Comparison of ENCODE assay signal across 11 cellular contexts in genomic region chr5:6603643-6604042, GRCh38.
"Had no signal": no experiment of that assay in that cellular context is flagged by ENCODE, and none has a peak within 500 bp of the region (broad histone marks: within the 10 kb centered on the region; RNA-seq: fewer than 3 reads in every experiment).

No MANE protein-coding gene starts in this region.

- H3K27ac ChIP-seq: epithelial cell of prostate, tibial artery had no signal

- H3K27me3 ChIP-seq: dorsolateral prefrontal cortex, tibial artery had no signal

- H3K9me3 ChIP-seq: tibial artery had no signal

- H3K4me3 ChIP-seq: dorsolateral prefrontal cortex, lung, tibial artery had no signal

- DNase-seq: activated CD4-positive, alpha-beta T cell treated with anti-CD3 and anti-CD28 coated beads, Interleukin-2, amount 50 U/mL, for 48 hours; foreskin fibroblast; kidney; stimulated activated CD8-positive, alpha-beta memory T cell treated with anti-CD3 and anti-CD28 coated beads, Interleukin-4, amount 100 ng/mL, for 48 hours; stimulated activated naive CD4-positive, alpha-beta T cell; SW 1271; T-helper 2 cell; tibial artery had no signal
